In genomic region chr17:1746975-1747543, GRCh38 we compare ENCODE assay signal across 12 cellular contexts. TPM values are rescaled to one million over a fixed set of nuclear protein-coding genes. Genes with fewer than 3 reads are reported as not detected.
DNase-seq lines count a peak whose midpoint lies in the region; ATAC-seq and TF ChIP-seq lines count a peak whose summit lies in the region.
"Had no signal": no experiment of that assay in that cellular context is flagged by ENCODE, and none has a peak within 500 bp of the region (broad histone marks: within the 10 kb centered on the region; RNA-seq: fewer than 3 reads in every experiment).

No MANE protein-coding gene starts in this region.

- peak; percentile 32 for DNase-seq in DMS 273 (lab: John Stamatoyannopoulos, UW; ENCODE audit: unreplicated experiment)
- DNase-seq in DMS 273 treated with DMSO at 0.1 percent for 48 hours (lab: John Stamatoyannopoulos, UW): no peak
- peak; percentile 62 for DNase-seq in ecto neural progenitor cell (ENCODE audit: low spot score)
- peak; percentile 69 to 90 for DNase-seq in left lung
- peak; percentile 76 for DNase-seq in stomach
- no peak for DNase-seq in ureter (ENCODE audit: low spot score)
- DNase-seq: activated CD4-positive, alpha-beta T cell treated with anti-CD3 and anti-CD28 coated beads, Interleukin-2, amount 50 U/mL, for 4 hours; activated gamma-delta T cell treated with Interleukin-2 at 50 U/mL for 16 hours; Caco-2 had no signal

- H3K4me1 ChIP-seq in left lung: peaks cover 0 to 11% of the 10 kb centered on the region in 2 donors
- H3K4me1 ChIP-seq in stomach: peaks cover 0 to 25% (median 11%) of the 10 kb centered on the region in 4 donors

- intact Hi-C loops in left lung (cut with DNase I) (no loop called here), stomach (cut with DNase I; ENCODE audit: low total_unique reads) (no loop called here)

- no peak for TF ChIP-seq POLR2A in stomach (IDR thresholded peaks at IDR 0.05)

- H3K4me3 ChIP-seq in left lung (no peak overlapping the region), stomach (no peak overlapping the region)

- no peaks in the 10 kb centered on the region for H3K36me3 ChIP-seq in left lung
- no peaks in the 10 kb centered on the region for H3K36me3 ChIP-seq in stomach

- TF ChIP-seq CTCF in left lung (IDR thresholded peaks at IDR 0.05): no peak
- TF ChIP-seq CTCF in stomach (IDR thresholded peaks at IDR 0.05): no peak

- peak; percentile 88 for TF ChIP-seq EP300 in stomach (IDR thresholded peaks at IDR 0.05)

- H3K27me3 ChIP-seq in left lung (no peaks in the 10 kb centered on the region), stomach (no peaks in the 10 kb centered on the region)

- H3K9me3 ChIP-seq in left lung (no peaks in the 10 kb centered on the region), stomach (no peaks in the 10 kb centered on the region)
- H3K9me3 ChIP-seq: Caco-2 had no signal

- WGBS in stomach, 5 donors: 36 to 74% (median 56%) methylated on average over 18 to 22 of the region's 22 CpGs

- peak overlapping the region in 1 of 2 donors; percentile 63 for H3K27ac ChIP-seq in left lung
- H3K27ac ChIP-seq in stomach: peak overlapping the region in 4 of 5 donors; percentile 53 to 64 (median 57)
- H3K27ac ChIP-seq: 22Rv1 had no signal

- peak; percentile 91 for ATAC-seq in left lung
- ATAC-seq in HG02970 (IDR thresholded peaks at IDR 0.05; ENCODE audit: low FRiP score, unreplicated experiment): no peak
- no peak for ATAC-seq in HG02763 (IDR thresholded peaks at IDR 0.05; ENCODE audit: unreplicated experiment)

RNA-seq across cellular contexts. Expression of gene SERPINF2, which starts 4.4 kb away (rescaled TPM):
- total RNA-seq in left lung (10 to 100 TPM in 1 of 2 donors, 1 to 10 TPM in 1; 4.2 to 32.6 TPM), stomach (1 to 10 TPM in 2 of 5 donors, under 1 TPM in 3; 0.45 to 4.1 (median 0.87) TPM), ureter (7.1 TPM)
- 1 to 10 TPM in 2 of 3 donors, under 1 TPM in 1; 0.92 to 5.2 (median 1.9) TPM for polyA plus RNA-seq in stomach

RNA-seq across cellular contexts. Expression of gene SERPINF1, which starts 14.8 kb away (rescaled TPM):
- total RNA-seq in left lung: 100 to 1,000 TPM; 218 to 224 TPM
- total RNA-seq in stomach: 100 to 1,000 TPM in 4 of 5 donors, 10 to 100 TPM in 1; 72.4 to 334 (median 186) TPM
- 100 to 1,000 TPM in 1 of 3 donors, 10 to 100 TPM in 2; 45.5 to 126 (median 68.9) TPM for polyA plus RNA-seq in stomach
- 238 TPM for total RNA-seq in ureter

RNA-seq across cellular contexts. Expression of gene WDR81, which starts 22.6 kb away (rescaled TPM):
- total RNA-seq in left lung (10 to 100 TPM; 31.8 to 44.2 TPM), stomach (10 to 100 TPM; 13.4 to 56.5 (median 14.0) TPM), ureter (29.5 TPM)
- 10 to 100 TPM in 2 of 3 donors, 1 to 10 TPM in 1; 9.3 to 10.6 (median 10.2) TPM for polyA plus RNA-seq in stomach

RNA-seq across cellular contexts. Expression of gene TLCD2, which starts 36.9 kb away (rescaled TPM):
- total RNA-seq in left lung (10 to 100 TPM in 1 of 2 donors, 1 to 10 TPM in 1; 7.3 to 14.4 TPM), stomach (1 to 10 TPM; 4.5 to 9.6 (median 8.1) TPM), ureter (9.2 TPM)
- 1 to 10 TPM; 2.8 to 3.7 (median 3.1) TPM for polyA plus RNA-seq in stomach

Comparison
In these comparisons a context has a peak if more than half of its experiments do, and no peak if none do; other contexts are left out.
1. DNase-seq: peak in DMS 273 (single experiment), ecto neural progenitor cell (single experiment), left lung (2 of 2) and stomach (single experiment); none in DMS 273 treated with DMSO at 0.1 percent for 48 hours (single experiment) and ureter (single experiment).